In the genomic region with DNA sequence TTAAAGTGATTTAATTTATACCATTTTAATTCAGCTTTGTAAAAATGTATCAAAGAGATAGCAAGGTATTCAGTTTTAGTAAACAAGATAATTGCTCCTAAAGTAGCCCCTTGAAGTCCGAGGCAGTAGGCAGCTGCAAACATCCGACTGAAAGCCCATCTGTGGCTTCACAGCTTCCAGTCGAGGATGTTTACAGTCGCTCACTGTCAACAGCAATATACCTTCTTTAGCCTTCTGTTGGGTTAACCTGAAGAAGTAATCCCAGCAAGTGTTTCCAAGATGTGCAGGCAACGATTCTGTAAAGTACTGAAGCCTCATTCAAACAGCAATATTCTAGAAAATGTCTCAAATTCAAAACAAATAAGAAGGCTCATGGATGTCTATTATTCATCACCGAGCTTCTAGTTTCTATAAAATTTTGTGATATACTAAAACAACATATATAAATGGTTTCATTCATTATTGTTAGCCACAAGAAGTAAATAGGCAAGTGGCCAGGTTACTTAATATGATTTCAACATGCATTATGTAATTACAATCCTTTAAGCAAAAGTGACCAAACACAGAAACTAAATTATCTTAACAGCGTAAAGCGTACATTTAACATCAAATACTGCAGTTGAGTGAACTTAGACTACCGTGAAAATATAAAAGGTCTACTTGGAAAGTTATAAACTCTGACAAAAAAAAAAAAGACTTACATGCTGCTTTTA, we compare ENCODE assay signal across 11 cellular contexts.
DNase-seq lines count a peak whose midpoint lies in the region; ATAC-seq, FAIRE-seq and TF ChIP-seq lines count a peak whose summit lies in the region.
"Had no signal": no experiment of that assay in that cellular context is flagged by ENCODE, and none has a peak within 500 bp of the region (broad histone marks: within the 10 kb centered on the region; RNA-seq: fewer than 3 reads in every experiment).

No MANE protein-coding gene starts in this region.

- no peaks in the 10 kb centered on the region for H3K9me3 ChIP-seq in A549
- H3K9me3 ChIP-seq in duodenal mucosa (ENCODE audit: control insufficient read depth in 1 of 2, low read length in 2 of 2), result no peaks in the 10 kb centered on the region
- no peaks in the 10 kb centered on the region for H3K9me3 ChIP-seq in mesodermal cell (ENCODE audit: control insufficient read depth, low read length)

- TF ChIP-seq EP300 in A549 (IDR thresholded peaks at IDR 0.05), result no peak

- CTCF ChIA-PET in A549 (lab: Yijun Ruan, JAX), result interaction anchor here (0.7 to 1.3 kb wide), 2 partner anchors 8 to 40 kb away, joined by 3 to 4 read pairs; no protein-coding TSS in a partner anchor

- TF ChIP-seq POLR2A in A549 (IDR thresholded peaks at IDR 0.05; ENCODE audit: low read length), result no peak

- FAIRE-seq in A549 (lab: Jason Lieb, UNC), result no peak

- intact Hi-C loops in natural killer cell (cut with micrococcal nuclease), result no loop called here

- no peaks in the 10 kb centered on the region for H3K4me1 Mint-ChIP-seq in stimulated activated naive CD8-positive, alpha-beta T cell treated with anti-CD3 and anti-CD28 coated beads, Interleukin-15, amount 100 ng/mL, for 72 hours
- no peaks in the 10 kb centered on the region for H3K4me1 Mint-ChIP-seq in natural killer cell

- TF ChIP-seq CTCF in A549 (IDR thresholded peaks at IDR 0.05), result no peak
- TF ChIP-seq CTCF in natural killer cell (IDR thresholded peaks at IDR 0.05), result no peak

- no peak overlapping the region for H3K27ac Mint-ChIP-seq in stimulated activated naive CD8-positive, alpha-beta T cell treated with anti-CD3 and anti-CD28 coated beads, Interleukin-15, amount 100 ng/mL, for 72 hours
- no peak overlapping the region for H3K27ac Mint-ChIP-seq in natural killer cell
- H3K27ac Mint-ChIP-seq: activated T-helper 2 cell treated with anti-CD3 and anti-CD28 coated beads, Interferon-gamma antibody, Interleukin-2, Interleukin-4, amounts not matched to agents 10 μg/mL and 5 μg/mL and 100 μg/mL, durations not matched to agents 14 hours and 24 hours and 36 hours; B cell had no signal

- H3K36me3 Mint-ChIP-seq in natural killer cell, result no peaks in the 10 kb centered on the region

- H3K27ac ChIP-seq in A549, result peak overlapping the region; percentile 86 to 98
- H3K27ac ChIP-seq in duodenal mucosa (ENCODE audit: low read depth, low read length), result peak overlapping the region; percentile 70
- H3K27ac ChIP-seq in mesodermal cell (ENCODE audit: low read depth, low read length, severe bottlenecking), result peak overlapping the region; percentile 94

- H3K4me2 ChIP-seq in A549, result peak overlapping the region; percentile 96

- POLR2A ChIA-PET in A549 (lab: Yijun Ruan, JAX), result interaction anchor here (1.0 to 2.3 kb wide), 5 partner anchors 9 to 18 kb away, joined by 3 to 8 read pairs (median 8); no protein-coding TSS in a partner anchor

- no peak for ATAC-seq in A549
- ATAC-seq in HG03280 (IDR thresholded peaks at IDR 0.05; ENCODE audit: unreplicated experiment), result no peak
- no peak for ATAC-seq in stimulated activated naive CD8-positive, alpha-beta T cell treated with anti-CD3 and anti-CD28 coated beads, Interleukin-15, amount 100 ng/mL, for 72 hours
- ATAC-seq in natural killer cell, result no peak

- H3K36me3 ChIP-seq in duodenal mucosa (ENCODE audit: control insufficient read depth in 1 of 2, insufficient read depth in 2 of 2, low read length in 2 of 2), result no peaks in the 10 kb centered on the region
- peaks cover 20% of the 10 kb centered on the region for H3K36me3 ChIP-seq in mesodermal cell (ENCODE audit: control insufficient read depth, insufficient read depth, low read length)

- no peak overlapping the region for H3K4me3 Mint-ChIP-seq in stimulated activated naive CD8-positive, alpha-beta T cell treated with anti-CD3 and anti-CD28 coated beads, Interleukin-15, amount 100 ng/mL, for 72 hours
- no peak overlapping the region for H3K4me3 Mint-ChIP-seq in natural killer cell
- H3K4me3 Mint-ChIP-seq: B cell had no signal

- H3K4me1 ChIP-seq in A549 (peaks cover 73% of the 10 kb centered on the region), duodenal mucosa (ENCODE audit: control insufficient read depth in 1 of 2, insufficient read depth in 2 of 2, low read length in 2 of 2) (peaks cover 0 to 17% of the 10 kb centered on the region in 2 donors), mesodermal cell (ENCODE audit: control insufficient read depth, insufficient read depth, low read length, poor library complexity, severe bottlenecking) (peaks cover 56% of the 10 kb centered on the region)

- H3K4me3 ChIP-seq in A549 (peak overlapping the region; percentile 48), duodenal mucosa (ENCODE audit: low read depth in 1 of 2, low read length in 2 of 2) (peak overlapping the region in 1 of 2 donors; percentile 6), mesodermal cell (ENCODE audit: extremely low read depth, insufficient read depth, low read length, poor library complexity, severe bottlenecking) (no peak overlapping the region)

- H3K27me3 ChIP-seq in duodenal mucosa (ENCODE audit: control insufficient read depth in 1 of 2, insufficient read depth in 2 of 2, low read length in 2 of 2), result no peaks in the 10 kb centered on the region

- TF ChIP-seq RAD21 in A549 (conservative IDR thresholded peaks at IDR 0.05 in 1 of 2, IDR thresholded peaks at IDR 0.05 in 1 of 2), result no peak

- DNase-seq in A549 (ENCODE audit: low read depth in 1 of 2, low spot score in 1 of 2) (no peak), NCI-H345 (lab: John Stamatoyannopoulos, UW) (peak; percentile 19), pons (ENCODE audit: low spot score) (no peak), natural killer cell (no peak)
- no peak for DNase-seq in stimulated activated naive CD8-positive, alpha-beta T cell treated with anti-CD3 and anti-CD28 coated beads, Interleukin-15, amount 100 ng/mL, for 72 hours
- DNase-seq: NCI-H526 treated with DMSO at 0.1 percent for 48 hours had no signal

- H3K27me3 Mint-ChIP-seq in stimulated activated naive CD8-positive, alpha-beta T cell treated with anti-CD3 and anti-CD28 coated beads, Interleukin-15, amount 100 ng/mL, for 72 hours, result peaks cover 30% of the 10 kb centered on the region
- peaks cover 0 to 22% of the 10 kb centered on the region in 2 donors for H3K27me3 Mint-ChIP-seq in natural killer cell (ENCODE audit: low read depth in 2 of 2)

- WGBS in A549 (ENCODE audit: missing lambda C conversion rate), result under 1% methylated on average over 9 of the region's 9 CpGs
- WGBS in mesodermal cell (ENCODE audit: insufficient coverage in 2 of 2), 2 experiments, result 17 to 20% methylated on average over 4 of the region's 9 CpGs

- H3K9ac ChIP-seq in duodenal mucosa (ENCODE audit: low read depth in 1 of 2, low read length in 2 of 2), result peak overlapping the region in 1 of 2 donors; percentile 24

- no peaks in the 10 kb centered on the region for H3K9me3 Mint-ChIP-seq in stimulated activated naive CD8-positive, alpha-beta T cell treated with anti-CD3 and anti-CD28 coated beads, Interleukin-15, amount 100 ng/mL, for 72 hours
- no peaks in the 10 kb centered on the region for H3K9me3 Mint-ChIP-seq in natural killer cell
- H3K9me3 Mint-ChIP-seq: activated T-helper 2 cell treated with anti-CD3 and anti-CD28 coated beads, Interferon-gamma antibody, Interleukin-2, Interleukin-4, amounts not matched to agents 10 μg/mL and 5 μg/mL and 100 μg/mL, durations not matched to agents 14 hours and 24 hours and 36 hours had no signal

TF ChIP-seq in A549, 52 proteins besides CTCF, POLR2A, EP300 and RAD21:
- TF ChIP-seq ZC3H11A (IDR thresholded peaks at IDR 0.05) (no peak), JUN (IDR thresholded peaks at IDR 0.05) (0 out of 5 replicates have a peak, but pooled peaks of 1 of the 2 experiments have one; percentile 2), HDAC2 (IDR thresholded peaks at IDR 0.05) (no peak), FOSB (CRISPR knock-in tag; IDR thresholded peaks at IDR 0.05) (no peak), EHMT2 (IDR thresholded peaks at IDR 0.05; ENCODE audit: low read depth) (no peak), TFCP2L1 (CRISPR knock-in tag; IDR thresholded peaks at IDR 0.05) (no peak)
TF ChIP-seq in A549: peak in this region for 1.
